Comparison of ENCODE assay signal across 11 cellular contexts in the genomic region with DNA sequence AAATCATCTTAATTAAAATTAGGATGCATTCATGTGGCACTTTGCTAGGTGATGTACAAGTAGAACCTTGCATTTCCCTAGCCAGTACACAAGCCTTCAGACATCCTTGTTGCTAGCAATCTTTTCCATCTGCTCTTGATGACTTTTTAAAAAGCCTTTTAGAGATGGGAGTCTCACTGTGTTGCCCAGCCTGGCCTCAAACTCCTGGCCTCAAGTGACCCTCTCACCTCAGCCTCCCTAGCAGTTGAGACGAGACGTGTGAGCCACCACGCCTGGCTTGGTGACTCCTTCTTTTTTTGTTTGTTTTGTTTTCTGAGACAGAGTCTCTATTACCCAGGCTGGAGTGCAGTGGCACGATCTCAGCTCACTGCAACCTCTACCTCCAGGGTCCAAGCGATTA. TPM values are rescaled to one million over a fixed set of nuclear protein-coding genes. Genes with fewer than 3 reads are reported as not detected.
DNase-seq lines count a peak whose midpoint lies in the region; ATAC-seq and TF ChIP-seq lines count a peak whose summit lies in the region.
"Had no signal": no experiment of that assay in that cellular context is flagged by ENCODE, and none has a peak within 500 bp of the region (broad histone marks: within the 10 kb centered on the region; RNA-seq: fewer than 3 reads in every experiment).

No MANE protein-coding gene starts in this region.

- H3K4me1 Mint-ChIP-seq in CD8-positive, alpha-beta memory T cell = peaks cover 26 to 42% (median 40%) of the 10 kb centered on the region in 3 donors
- H3K4me1 Mint-ChIP-seq in activated T-helper 2 cell treated with anti-CD3 and anti-CD28 coated beads, Interferon-gamma antibody, Interleukin-2, Interleukin-4, amounts not matched to agents 10 μg/mL and 5 μg/mL and 100 μg/mL, durations not matched to agents 14 hours and 24 hours and 36 hours (ENCODE audit: low read depth) = peaks cover 27% of the 10 kb centered on the region
- H3K4me1 Mint-ChIP-seq in natural killer cell (peaks cover 31 to 33% of the 10 kb centered on the region in 2 donors), CD14-positive monocyte (peaks cover 73% of the 10 kb centered on the region)

- H3K9me1 ChIP-seq in IMR-90 (ENCODE audit: insufficient read depth, low read length) = peaks cover 6% of the 10 kb centered on the region; the same call in 1 of the 2 replicates

- H3K27me3 ChIP-seq in CD8-positive, alpha-beta memory T cell (ENCODE audit: insufficient read depth, low read length, poor library complexity, severe bottlenecking) = no peaks in the 10 kb centered on the region
- H3K27me3 ChIP-seq in IMR-90 (ENCODE audit: control insufficient read depth, insufficient read depth, low read length) = peaks cover 2% of the 10 kb centered on the region; the same call in 1 of the 2 replicates
- H3K27me3 ChIP-seq: esophagus muscularis mucosa, suprapubic skin had no signal

- no peak overlapping the region for H3K4ac ChIP-seq in IMR-90 (ENCODE audit: low read depth, low read length)

- H3K27ac Mint-ChIP-seq in CD8-positive, alpha-beta memory T cell = peak overlapping the region in 3 of 8 donors; percentile 21 to 49 (median 22)
- no peak overlapping the region for H3K27ac Mint-ChIP-seq in activated T-helper 2 cell treated with anti-CD3 and anti-CD28 coated beads, Interferon-gamma antibody, Interleukin-2, Interleukin-4, amounts not matched to agents 10 μg/mL and 5 μg/mL and 100 μg/mL, durations not matched to agents 14 hours and 24 hours and 36 hours
- H3K27ac Mint-ChIP-seq in natural killer cell (peak overlapping the region in 1 of 2 donors; percentile 49), CD14-positive monocyte (no peak overlapping the region)

- no peak overlapping the region for H3K4me2 ChIP-seq in IMR-90 (ENCODE audit: low read depth, low read length)

- CTCF ChIA-PET in CD8-positive, alpha-beta memory T cell (lab: Charles Lee) = no interaction called here
- CTCF ChIA-PET in IMR-90 (lab: Yijun Ruan, JAX) = no interaction called here

- no CpG with 5 or more reads among the region's 5 CpGs for WGBS in IMR-90 (ENCODE audit: extremely low coverage in 2 of 2, insufficient read length in 1 of 2), 2 experiments

- peak overlapping the region; percentile 55 to 96 (median 78) for H3K4me3 Mint-ChIP-seq in CD8-positive, alpha-beta memory T cell
- peak overlapping the region; percentile 65 for H3K4me3 Mint-ChIP-seq in activated T-helper 2 cell treated with anti-CD3 and anti-CD28 coated beads, Interferon-gamma antibody, Interleukin-2, Interleukin-4, amounts not matched to agents 10 μg/mL and 5 μg/mL and 100 μg/mL, durations not matched to agents 14 hours and 24 hours and 36 hours (ENCODE audit: low read depth)
- H3K4me3 Mint-ChIP-seq in natural killer cell = peak overlapping the region; percentile 75
- no peak overlapping the region for H3K4me3 Mint-ChIP-seq in CD14-positive monocyte

- H3K9me3 Mint-ChIP-seq in CD8-positive, alpha-beta memory T cell = no peaks in the 10 kb centered on the region
- no peaks in the 10 kb centered on the region for H3K9me3 Mint-ChIP-seq in activated T-helper 2 cell treated with anti-CD3 and anti-CD28 coated beads, Interferon-gamma antibody, Interleukin-2, Interleukin-4, amounts not matched to agents 10 μg/mL and 5 μg/mL and 100 μg/mL, durations not matched to agents 14 hours and 24 hours and 36 hours
- H3K9me3 Mint-ChIP-seq in natural killer cell = no peaks in the 10 kb centered on the region
- no peaks in the 10 kb centered on the region for H3K9me3 Mint-ChIP-seq in CD14-positive monocyte

- intact Hi-C loops in IMR-90 (cut with micrococcal nuclease) = no loop called here
- intact Hi-C loops in activated T-helper 2 cell treated with anti-CD3 and anti-CD28 coated beads, Interferon-gamma antibody, Interleukin-2, Interleukin-4, amounts not matched to agents 10 μg/mL and 5 μg/mL and 100 μg/mL, durations not matched to agents 14 hours and 24 hours and 36 hours (cut with micrococcal nuclease) = loop anchor here (2.0 to 10.0 kb wide), 5 partner anchors 96 to 1307 kb away; a partner anchor contains a TSS
- intact Hi-C loops in natural killer cell (cut with micrococcal nuclease) = loop anchor here (2.0 to 10.0 kb wide), 2 partner anchors 195 to 407 kb away; a partner anchor contains a TSS
- intact Hi-C loops in CD14-positive monocyte (cut with micrococcal nuclease) = loop anchor here in 1 of 2 donors (5.0 kb wide), 1 partner anchor 101 kb away; no protein-coding TSS in a partner anchor

- peak overlapping the region; percentile 40; the same call in 1 of the 2 replicates for H2AK5ac ChIP-seq in IMR-90 (ENCODE audit: low read depth, low read length)

- H2AFZ ChIP-seq in IMR-90 (replicated peaks; ENCODE audit: low read length, poor library complexity) = no peak overlapping the region

- no peak overlapping the region for H3K23ac ChIP-seq in IMR-90 (ENCODE audit: low read depth, low read length)

- H4K5ac ChIP-seq in IMR-90 (ENCODE audit: low read depth, low read length) = no peak overlapping the region

- DNase-seq in CD8-positive, alpha-beta memory T cell = no peak
- DNase-seq in IMR-90 (no peak), natural killer cell (no peak), CD14-positive monocyte (ENCODE audit: low spot score) (no peak), RPMI8226 (no peak)
- DNase-seq in activated T-helper 2 cell treated with anti-CD3 and anti-CD28 coated beads, Interferon-gamma antibody, Interleukin-2, Interleukin-4, amounts not matched to agents 10 μg/mL and 5 μg/mL and 100 μg/mL, durations not matched to agents 14 hours and 24 hours and 36 hours (ENCODE audit: low spot score) = no peak
- DNase-seq: activated CD4-positive, alpha-beta T cell treated with anti-CD3 and anti-CD28 coated beads for 1 hour; left ventricle myocardium superior had no signal

- no peak overlapping the region for H2AK9ac ChIP-seq in IMR-90 (replicated peaks; ENCODE audit: low read depth, low read length, poor library complexity)

- H2BK20ac ChIP-seq in IMR-90 (ENCODE audit: low read depth, low read length) = no peak overlapping the region; the same call in 1 of the 2 replicates

- peak overlapping the region; percentile 18; the same call in 1 of the 2 replicates for H2BK120ac ChIP-seq in IMR-90 (ENCODE audit: low read depth, low read length)

- no peak for TF ChIP-seq POLR2A in IMR-90 (IDR thresholded peaks at IDR 0.05; ENCODE audit: low read depth, low read length)

- H4K91ac ChIP-seq in IMR-90 (ENCODE audit: insufficient read depth, low read depth, low read length) = no peak overlapping the region

- H3K4me1 ChIP-seq in CD8-positive, alpha-beta memory T cell (ENCODE audit: insufficient read depth, low read length) = peaks cover 17% of the 10 kb centered on the region
- H3K4me1 ChIP-seq in IMR-90 (ENCODE audit: control insufficient read depth, insufficient read depth, low read length) = peaks cover 4% of the 10 kb centered on the region

- H3K18ac ChIP-seq in IMR-90 (ENCODE audit: low read depth, low read length) = no peak overlapping the region

- no peak overlapping the region for H3K9ac ChIP-seq in IMR-90 (ENCODE audit: low read depth, low read length)

- H3K56ac ChIP-seq in IMR-90 (ENCODE audit: extremely low read depth, insufficient read depth, low read length) = no peak overlapping the region

- peaks cover 16 to 17% of the 10 kb centered on the region in 2 donors for H3K27me3 Mint-ChIP-seq in CD8-positive, alpha-beta memory T cell
- H3K27me3 Mint-ChIP-seq in activated T-helper 2 cell treated with anti-CD3 and anti-CD28 coated beads, Interferon-gamma antibody, Interleukin-2, Interleukin-4, amounts not matched to agents 10 μg/mL and 5 μg/mL and 100 μg/mL, durations not matched to agents 14 hours and 24 hours and 36 hours (ENCODE audit: low read depth) = peaks cover 36% of the 10 kb centered on the region
- H3K27me3 Mint-ChIP-seq in natural killer cell (ENCODE audit: low read depth in 2 of 2) (peaks cover 12 to 25% of the 10 kb centered on the region in 2 donors), CD14-positive monocyte (ENCODE audit: low read depth in 3 of 3) (peaks cover 0 to 1% (median 0%) of the 10 kb centered on the region in 3 donors)

- H3K27ac ChIP-seq in CD8-positive, alpha-beta memory T cell (ENCODE audit: low read depth, low read length) = no peak overlapping the region
- no peak overlapping the region for H3K27ac ChIP-seq in IMR-90 (ENCODE audit: insufficient read depth, low read length)
- H3K27ac ChIP-seq: esophagus muscularis mucosa, suprapubic skin had no signal

- TF ChIP-seq CTCF in IMR-90 (conservative IDR thresholded peaks at IDR 0.05; ENCODE audit: low read depth, low read length) (no peak), natural killer cell (IDR thresholded peaks at IDR 0.05) (no peak), CD14-positive monocyte (IDR thresholded peaks at IDR 0.05) (no peak)

- no peak overlapping the region for H3K14ac ChIP-seq in IMR-90 (replicated peaks; ENCODE audit: low read depth, low read length)

- dilution Hi-C loops in IMR-90 (cut with HindIII; ENCODE audit: low sequenced_read_pairs, unreplicated experiment) = no loop called here

- peaks cover 7 to 11% of the 10 kb centered on the region in 2 experiments for H3K79me1 ChIP-seq in IMR-90 (ENCODE audit: low read depth in 1 of 2, low read length in 2 of 2)

- no peak overlapping the region for H3K4me3 ChIP-seq in CD8-positive, alpha-beta memory T cell (ENCODE audit: low read length)
- no peak overlapping the region for H3K4me3 ChIP-seq in IMR-90 (ENCODE audit: insufficient read depth, low read depth, low read length)

- H4K8ac ChIP-seq in IMR-90 (ENCODE audit: low read depth in 2 of 2, low read length in 2 of 2) = no peak overlapping the region

- no peak for TF ChIP-seq RAD21 in IMR-90 (IDR thresholded peaks at IDR 0.05; ENCODE audit: low read length)

- no peaks in the 10 kb centered on the region for H3K36me3 ChIP-seq in CD8-positive, alpha-beta memory T cell (ENCODE audit: insufficient read depth, low read length)
- H3K36me3 ChIP-seq in IMR-90 (ENCODE audit: control insufficient read depth, insufficient read depth, low read length) = no peaks in the 10 kb centered on the region
- H3K36me3 ChIP-seq: esophagus muscularis mucosa, suprapubic skin had no signal

- BruUV-seq in IMR-90 (replicated peaks; lab: Mats Ljungman, UMichigan) = no TSS peak

- ATAC-seq in IMR-90 (ENCODE audit: low read depth) (no peak), natural killer cell (no peak), HG02759 (IDR thresholded peaks at IDR 0.05; ENCODE audit: unreplicated experiment) (no peak)
- ATAC-seq: left ventricle myocardium superior had no signal

- H2BK5ac ChIP-seq in IMR-90 (ENCODE audit: low read depth, low read length, poor library complexity, severe bottlenecking) = no peak overlapping the region

- H4K20me1 ChIP-seq in IMR-90 (ENCODE audit: insufficient read depth, low read length) = no peaks in the 10 kb centered on the region

- H3K36me3 Mint-ChIP-seq in CD8-positive, alpha-beta memory T cell = peaks cover 0 to 8% (median 0%) of the 10 kb centered on the region in 3 donors
- no peaks in the 10 kb centered on the region for H3K36me3 Mint-ChIP-seq in activated T-helper 2 cell treated with anti-CD3 and anti-CD28 coated beads, Interferon-gamma antibody, Interleukin-2, Interleukin-4, amounts not matched to agents 10 μg/mL and 5 μg/mL and 100 μg/mL, durations not matched to agents 14 hours and 24 hours and 36 hours (ENCODE audit: low read depth)
- H3K36me3 Mint-ChIP-seq in natural killer cell (no peaks in the 10 kb centered on the region), CD14-positive monocyte (no peaks in the 10 kb centered on the region)

- no peaks in the 10 kb centered on the region for H3K9me3 ChIP-seq in CD8-positive, alpha-beta memory T cell (ENCODE audit: low read length)
- H3K9me3 ChIP-seq in IMR-90 (ENCODE audit: control insufficient read depth, insufficient read depth, low read length) = no peaks in the 10 kb centered on the region
- H3K9me3 ChIP-seq: esophagus muscularis mucosa, suprapubic skin had no signal

- in situ Hi-C loops in IMR-90 (cut with MboI; ENCODE audit: low sequenced_read_pairs) = no loop called here

- H2BK15ac ChIP-seq in IMR-90 (ENCODE audit: low read depth, low read length) = no peak overlapping the region

- POLR2A ChIA-PET in CD8-positive, alpha-beta memory T cell (lab: Charles Lee) = no interaction called here
- POLR2A ChIA-PET in IMR-90 (lab: Charles Lee; ENCODE audit: unreplicated experiment) = no interaction called here

RNA-seq across cellular contexts. Expression of a gene that starts 1.7 kb away (rescaled TPM):
- 10 to 100 TPM in 1 of 2 experiments, 1 to 10 TPM in 1; 9.5 to 10.7 TPM for total RNA-seq in CD8-positive, alpha-beta memory T cell
- polyA plus RNA-seq in CD8-positive, alpha-beta memory T cell = 9.5 TPM
- total RNA-seq in IMR-90 (2012; rRNA removed) (63.8 and 66.1 TPM in 2 replicates), natural killer cell (10 to 100 TPM; 20.4 to 39.0 (median 26.4) TPM)
- polyA plus RNA-seq in IMR-90 (2012; rRNA removed) (13.0 and 15.6 TPM in 2 replicates), CD14-positive monocyte (10 to 100 TPM in 1 of 2 donors, 1 to 10 TPM in 1; 9.9 to 17.9 TPM)
- 2.9 and 4.8 TPM in 2 replicates for polyA plus RNA-seq in IMR-90 (2012; cell fraction: cytosol; rRNA removed)
- 6.7 and 40.3 TPM in 2 replicates for polyA plus RNA-seq in IMR-90 (2012; cell fraction: nucleus; rRNA removed; ENCODE audit: low replicate concordance)
- total RNA-seq in activated T-helper 2 cell treated with anti-CD3 and anti-CD28 coated beads, Interferon-gamma antibody, Interleukin-2, Interleukin-4, amounts not matched to agents 10 μg/mL and 5 μg/mL and 100 μg/mL, durations not matched to agents 14 hours and 24 hours and 36 hours = 19.0 and 19.8 TPM in 2 replicates

Comparison
In these comparisons a context has a peak if more than half of its experiments do, and no peak if none do; other contexts are left out.
1. H3K4me3 Mint-ChIP-seq: peak in CD8-positive, alpha-beta memory T cell (7 of 7), activated T-helper 2 cell treated with anti-CD3 and anti-CD28 coated beads, Interferon-gamma antibody, Interleukin-2, Interleukin-4, amounts not matched to agents 10 μg/mL and 5 μg/mL and 100 μg/mL, durations not matched to agents 14 hours and 24 hours and 36 hours (single experiment) and natural killer cell (single experiment); none in CD14-positive monocyte (0 of 2).